12 cellular contexts compared by ENCODE assay signal in genomic region chr4:121050251-121050650, GRCh38. TPM values are rescaled to one million over a fixed set of nuclear protein-coding genes. Genes with fewer than 3 reads are reported as not detected.
A peak's percentile ranks its signal among the peaks of the same experiment; 100 is the strongest.
DNase-seq lines count a peak whose midpoint lies in the region; ATAC-seq and TF ChIP-seq lines count a peak whose summit lies in the region.
"Had no signal": no experiment of that assay in that cellular context is flagged by ENCODE, and none has a peak within 500 bp of the region (broad histone marks: within the 10 kb centered on the region; RNA-seq: fewer than 3 reads in every experiment).

No MANE protein-coding gene starts in this region.

- no peaks in the 10 kb centered on the region for H3K27me3 Mint-ChIP-seq in Calu3 (ENCODE audit: unreplicated experiment)
- H3K27me3 Mint-ChIP-seq in activated CD8-positive, alpha-beta T cell treated with anti-CD3 and anti-CD28 coated beads for 36 hours, result peaks cover 4% of the 10 kb centered on the region

- no peaks in the 10 kb centered on the region for H3K9me3 Mint-ChIP-seq in Calu3 (ENCODE audit: low read depth, unreplicated experiment)
- H3K9me3 Mint-ChIP-seq in activated CD8-positive, alpha-beta T cell treated with anti-CD3 and anti-CD28 coated beads for 36 hours, result no peaks in the 10 kb centered on the region
- H3K9me3 Mint-ChIP-seq: CD8-positive, alpha-beta memory T cell had no signal

- no peaks in the 10 kb centered on the region for H3K27me3 ChIP-seq in WERI-Rb-1 (ENCODE audit: insufficient read depth, low read depth, severe bottlenecking)

- BruUV-seq in Calu3 (replicated peaks; lab: Mats Ljungman, UMichigan), result no TSS peak

- H3K4me3 Mint-ChIP-seq in Calu3 (ENCODE audit: low read depth, unreplicated experiment), result no peak overlapping the region
- H3K4me3 Mint-ChIP-seq in activated CD8-positive, alpha-beta T cell treated with anti-CD3 and anti-CD28 coated beads for 36 hours, result no peak overlapping the region
- H3K4me3 Mint-ChIP-seq: CD8-positive, alpha-beta memory T cell had no signal

- no peak overlapping the region for H3K27ac Mint-ChIP-seq in Calu3 (ENCODE audit: unreplicated experiment)
- H3K27ac Mint-ChIP-seq in activated CD8-positive, alpha-beta T cell treated with anti-CD3 and anti-CD28 coated beads for 36 hours, result no peak overlapping the region
- H3K27ac Mint-ChIP-seq: CD8-positive, alpha-beta memory T cell had no signal

- CTCF ChIA-PET in Calu3 (lab: Charles Lee), result interaction anchor here (1.5 kb wide), 1 partner anchor 131 kb away, joined by 3 read pairs; no protein-coding TSS in a partner anchor
- CTCF ChIA-PET in activated CD8-positive, alpha-beta T cell treated with anti-CD3 and anti-CD28 coated beads for 36 hours (lab: Charles Lee), result interaction anchor here (0.9 to 2.4 kb wide), 10 partner anchors 11 to 209 kb away, joined by 3 to 6 read pairs (median 3); no protein-coding TSS in a partner anchor

- POLR2A ChIA-PET in activated CD8-positive, alpha-beta T cell treated with anti-CD3 and anti-CD28 coated beads for 36 hours (lab: Charles Lee), result no interaction called here

- no peaks in the 10 kb centered on the region for H3K36me3 Mint-ChIP-seq in Calu3 (ENCODE audit: insufficient read depth, unreplicated experiment)
- no peaks in the 10 kb centered on the region for H3K36me3 Mint-ChIP-seq in activated CD8-positive, alpha-beta T cell treated with anti-CD3 and anti-CD28 coated beads for 36 hours (ENCODE audit: low read depth)
- H3K36me3 Mint-ChIP-seq: CD8-positive, alpha-beta memory T cell had no signal

- H3K36me3 ChIP-seq in WERI-Rb-1, result no peaks in the 10 kb centered on the region

- H3K27ac ChIP-seq in 22Rv1 (no peak overlapping the region), WERI-Rb-1 (no peak overlapping the region)
- H3K27ac ChIP-seq: parathyroid adenoma had no signal

- intact Hi-C loops in Calu3 (cut with micrococcal nuclease; ENCODE audit: unreplicated experiment), result loop anchor here (1.0 kb wide), 1 partner anchor 331 kb away; no protein-coding TSS in a partner anchor
- intact Hi-C loops in activated CD8-positive, alpha-beta T cell treated with anti-CD3 and anti-CD28 coated beads for 36 hours (cut with micrococcal nuclease), result no loop called here

- H3K4me3 ChIP-seq in WERI-Rb-1 (ENCODE audit: low read depth, low read length), result no peak overlapping the region

- TF ChIP-seq CTCF in 22Rv1 (IDR thresholded peaks at IDR 0.05) (peak; percentile 23; the same call in 1 of the 2 replicates), GM12872 (IDR thresholded peaks at IDR 0.05; ENCODE audit: insufficient read depth, low read depth, low read length) (peak; percentile 23; the same call in 1 of the 3 replicates), WERI-Rb-1 (IDR thresholded peaks at IDR 0.05; ENCODE audit: low read depth, low read length) (peak; percentile 31; the same call in 1 of the 2 replicates), Calu3 (IDR thresholded peaks at IDR 0.05; ENCODE audit: unreplicated experiment) (no peak)
- no peak for TF ChIP-seq CTCF in activated CD8-positive, alpha-beta T cell treated with anti-CD3 and anti-CD28 coated beads for 36 hours (IDR thresholded peaks at IDR 0.05)

- no peaks in the 10 kb centered on the region for H3K9me3 ChIP-seq in WERI-Rb-1 (ENCODE audit: severe bottlenecking)

- H3K4me1 Mint-ChIP-seq in Calu3 (ENCODE audit: low read depth, unreplicated experiment), result no peaks in the 10 kb centered on the region
- peaks cover 9% of the 10 kb centered on the region for H3K4me1 Mint-ChIP-seq in activated CD8-positive, alpha-beta T cell treated with anti-CD3 and anti-CD28 coated beads for 36 hours (ENCODE audit: low read depth)

- no peak for ATAC-seq in activated CD8-positive, alpha-beta T cell treated with anti-CD3 and anti-CD28 coated beads for 36 hours

- DNase-seq in WERI-Rb-1, result no peak
- peak; percentile 19 for DNase-seq in iris pigment epithelial cell (ENCODE audit: low read depth)
- DNase-seq in amygdala (lab: John Stamatoyannopoulos, UW), result no peak
- no peak for DNase-seq in Calu3
- DNase-seq in activated CD8-positive, alpha-beta T cell treated with anti-CD3 and anti-CD28 coated beads for 36 hours, result no peak
- no peak for DNase-seq in GM19238 (ENCODE audit: insufficient read length, low spot score)
- DNase-seq: NCI-H345 had no signal

RNA-seq across cellular contexts. Expression of gene NDNF, which starts 22.1 kb away (rescaled TPM):
- total RNA-seq in Calu3 (2022), result 0.29 and 0.66 TPM in 2 replicates
- total RNA-seq in activated CD8-positive, alpha-beta T cell treated with anti-CD3 and anti-CD28 coated beads for 36 hours, result under 1 TPM; 0.34 to 0.41 TPM
- total RNA-seq: T-helper 1 cell treated with Interleukin-12 subunit alpha and Interleukin-12 subunit beta and Interleukin-4 antibody, amounts not matched to agents 30 ng/mL and 1 ng/mL, for 36 hours had no signal

Comparison
In these comparisons a context has a peak if more than half of its experiments do, and no peak if none do; other contexts are left out.
1. CTCF ChIP-seq: peak in 22Rv1 (single experiment), GM12872 (single experiment) and WERI-Rb-1 (single experiment); none in Calu3 (single experiment) and activated CD8-positive, alpha-beta T cell treated with anti-CD3 and anti-CD28 coated beads for 36 hours (single experiment).